ENCODE assay signal across 19 cellular contexts in genomic region chr9:70143394-70144130, GRCh38.
"Had no signal": no experiment of that assay in that cellular context is flagged by ENCODE, and none has a peak within 500 bp of the region (broad histone marks: within the 10 kb centered on the region; RNA-seq: fewer than 3 reads in every experiment).

No MANE protein-coding gene starts in this region.

- H3K4me1 Mint-ChIP-seq: immature natural killer cell, neural progenitor cell had no signal

- H3K36me3 ChIP-seq: gastrocnemius medialis, neural progenitor cell, pancreas, prostate gland had no signal

- H3K9me3 ChIP-seq: esophagus muscularis mucosa, gastrocnemius medialis, heart right ventricle, left ventricle myocardium inferior, pancreas, prostate gland, sigmoid colon, stomach had no signal

- H3K9me3 Mint-ChIP-seq: immature natural killer cell; natural killer cell treated with Interleukin-12 subunit alpha and Interleukin-12 subunit beta and Interleukin-15 and Interleukin-18, amount 100 ng/mL, for 72 hours; neural progenitor cell had no signal

- H3K27ac ChIP-seq: gastrocnemius medialis, heart right ventricle, left ventricle myocardium inferior, neural progenitor cell, pancreas, prostate gland, skin epidermis, stomach had no signal

- H3K4me1 ChIP-seq: heart right ventricle, left ventricle myocardium inferior, neural progenitor cell, pancreas, prostate gland, stomach had no signal

- H3K27me3 ChIP-seq: esophagus muscularis mucosa, gastrocnemius medialis, heart right ventricle, neural progenitor cell, pancreas, sigmoid colon, stomach had no signal

- H3K36me3 Mint-ChIP-seq: immature natural killer cell; natural killer cell treated with Interleukin-12 subunit alpha and Interleukin-12 subunit beta and Interleukin-15 and Interleukin-18, amount 100 ng/mL, for 72 hours; neural progenitor cell had no signal

- H3K4me3 Mint-ChIP-seq: immature natural killer cell; natural killer cell treated with Interleukin-12 subunit alpha and Interleukin-12 subunit beta and Interleukin-15 and Interleukin-18, amount 100 ng/mL, for 72 hours; neural progenitor cell had no signal

- H3K9ac ChIP-seq: neural progenitor cell had no signal

- H3K27ac Mint-ChIP-seq: immature natural killer cell; natural killer cell treated with Interleukin-12 subunit alpha and Interleukin-12 subunit beta and Interleukin-15 and Interleukin-18, amount 100 ng/mL, for 72 hours; neural progenitor cell had no signal

- DNase-seq: cerebellar nuclear complex; effector CD4-positive, alpha-beta T cell; gastrocnemius medialis; heart right ventricle; immature natural killer cell; left ventricle myocardium inferior; mesendoderm; nucleus accumbens; pancreas; sigmoid colon; stimulated activated CD4-positive, alpha-beta T cell treated with anti-CD3 and anti-CD28 coated beads, Interleukin-12 subunit alpha, Interleukin-12 subunit beta, amount 100 ng/mL, for 4 hours; stimulated activated naive CD4-positive, alpha-beta T cell; stomach had no signal

- ATAC-seq: gastrocnemius medialis; heart right ventricle; natural killer cell treated with Interleukin-12 subunit alpha and Interleukin-12 subunit beta and Interleukin-15 and Interleukin-18, amount 100 ng/mL, for 72 hours; pancreas had no signal

- H3K4me3 ChIP-seq: esophagus muscularis mucosa, gastrocnemius medialis, heart right ventricle, left ventricle myocardium inferior, lung, neural progenitor cell, pancreas, prostate gland, sigmoid colon, skin epidermis, stomach had no signal
